ENCODE assay signal across 10 cellular contexts in the genomic region with DNA sequence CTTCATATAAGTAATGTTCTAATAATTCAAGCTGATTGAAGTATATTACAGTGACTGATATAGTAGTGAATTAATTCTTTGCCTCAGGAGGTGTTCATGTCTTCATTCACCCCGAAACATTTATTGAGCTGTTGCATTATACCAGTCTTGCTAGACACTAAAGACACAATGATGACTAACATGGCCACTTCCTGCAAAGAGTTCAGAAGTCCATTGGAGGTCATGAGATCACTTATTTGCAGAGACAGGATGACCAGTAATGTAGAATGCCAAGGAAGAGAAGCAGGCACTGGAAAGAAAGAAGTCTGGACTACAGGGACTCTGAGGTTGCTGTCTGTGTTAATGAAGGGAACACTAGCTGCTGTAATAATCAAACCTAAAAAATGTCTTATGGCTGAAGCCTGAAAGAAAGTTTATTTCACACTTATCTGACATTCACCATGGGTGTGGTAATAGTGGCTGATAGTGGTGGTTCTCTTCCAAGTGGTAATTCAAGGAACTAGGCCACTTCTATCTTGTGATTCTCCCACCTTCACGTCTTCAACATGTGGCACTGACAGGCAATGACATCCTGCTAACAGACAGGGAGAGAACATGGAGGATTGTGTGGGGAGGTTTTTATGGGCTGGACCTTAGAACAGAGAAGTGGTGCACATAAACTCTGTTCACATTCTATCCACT.
DNase-seq lines count a peak whose midpoint lies in the region; ATAC-seq, FAIRE-seq and TF ChIP-seq lines count a peak whose summit lies in the region.
"Had no signal": no experiment of that assay in that cellular context is flagged by ENCODE, and none has a peak within 500 bp of the region (broad histone marks: within the 10 kb centered on the region; RNA-seq: fewer than 3 reads in every experiment).

No MANE protein-coding gene starts in this region.

- peaks cover 15% of the 10 kb centered on the region for H3K9me3 ChIP-seq in A549
- no peaks in the 10 kb centered on the region for H3K9me3 ChIP-seq in hepatocyte (ENCODE audit: low read depth)

- TF ChIP-seq RAD21 in A549 (conservative IDR thresholded peaks at IDR 0.05 in 1 of 2, IDR thresholded peaks at IDR 0.05 in 1 of 2): peak; percentile 2 to 17; a peak in 1 of 5 replicates

- CTCF ChIA-PET in A549 (lab: Yijun Ruan, JAX): interaction anchor here (1.0 to 1.2 kb wide), 3 partner anchors 9 to 42 kb away, joined by 3 read pairs; no protein-coding TSS in a partner anchor
- CTCF ChIA-PET in activated CD4-positive, alpha-beta memory T cell treated with anti-CD3 and anti-CD28 coated beads, Interleukin-2, amount 10 ng/mL, durations not matched to agents 7 days and 5 days (lab: Charles Lee): interaction anchor here (0.9 to 1.0 kb wide), 2 partner anchors 169 to 1168 kb away, joined by 3 read pairs; a partner anchor contains a TSS

- H3K18ac ChIP-seq in mesendoderm (ENCODE audit: low read length): no peak overlapping the region

- no peaks in the 10 kb centered on the region for H3K27me3 Mint-ChIP-seq in activated CD4-positive, alpha-beta memory T cell treated with anti-CD3 and anti-CD28 coated beads, Interleukin-2, amount 10 ng/mL, durations not matched to agents 7 days and 5 days
- H3K27me3 Mint-ChIP-seq: activated CD4-positive, alpha-beta T cell treated with anti-CD3 and anti-CD28 coated beads, Interleukin-2, amount 10 ng/mL, durations not matched to agents 7 days and 5 days had no signal

- ATAC-seq in A549: peak; percentile 33 to 45; a peak in 3 of 6 replicates

- no peak overlapping the region for H2BK15ac ChIP-seq in mesendoderm (replicated peaks; ENCODE audit: low read depth)

- 62% methylated on average over 2 of the region's 2 CpGs for WGBS in A549 (ENCODE audit: missing lambda C conversion rate)
- 91% methylated on average over 2 of the region's 2 CpGs for WGBS in hepatocyte (ENCODE audit: low lambda C conversion rate, missing lambda C conversion rate)
- no CpG with 5 or more reads among the region's 2 CpGs for WGBS in mesendoderm (ENCODE audit: extremely low coverage, insufficient coverage, low lambda C conversion rate)

- H3K27ac ChIP-seq in A549: peak overlapping the region; percentile 91 to 96
- H3K27ac ChIP-seq in hepatocyte: peak overlapping the region; percentile 62
- H3K27ac ChIP-seq in mesendoderm (ENCODE audit: low read depth, low read length): no peak overlapping the region

- no peak overlapping the region for H2BK120ac ChIP-seq in mesendoderm (ENCODE audit: low read depth, low read length)

- no peaks in the 10 kb centered on the region for H3K36me3 ChIP-seq in hepatocyte (replicated peaks; ENCODE audit: insufficient read depth, low read depth)
- H3K36me3 ChIP-seq in mesendoderm (ENCODE audit: control insufficient read depth, insufficient read depth, low read length): no peaks in the 10 kb centered on the region

- no peak overlapping the region for H4K5ac ChIP-seq in mesendoderm (ENCODE audit: low read length)

- no peak overlapping the region for H3K4ac ChIP-seq in mesendoderm (ENCODE audit: low read depth, low read length)

- H3K79me1 ChIP-seq in mesendoderm (ENCODE audit: low read length): no peaks in the 10 kb centered on the region

- TF ChIP-seq EP300 in A549 (IDR thresholded peaks at IDR 0.05): peak in 1 of 2 experiments; percentile 17; a peak in 1 of 5 replicates

- H3K79me2 ChIP-seq in hepatocyte: no peaks in the 10 kb centered on the region
- H3K79me2 ChIP-seq in mesendoderm (ENCODE audit: control insufficient read depth, insufficient read depth, low read length): no peaks in the 10 kb centered on the region

- H3K4me2 ChIP-seq in A549 (peak overlapping the region; percentile 27; the same call in 1 of the 3 replicates), hepatocyte (no peak overlapping the region), mesendoderm (ENCODE audit: low read length) (no peak overlapping the region)

- no peak overlapping the region for H3K56ac ChIP-seq in mesendoderm (ENCODE audit: low read length)

- H3K23ac ChIP-seq in mesendoderm (ENCODE audit: low read length): no peak overlapping the region

- no peaks in the 10 kb centered on the region for H3K9me2 ChIP-seq in hepatocyte (replicated peaks; ENCODE audit: insufficient read depth)

- no peak for FAIRE-seq in A549 (lab: Jason Lieb, UNC)

- H3K4me3 ChIP-seq in A549 (no peak overlapping the region), hepatocyte (no peak overlapping the region), mesendoderm (ENCODE audit: low read length) (no peak overlapping the region)

- DNase-seq in A549 (ENCODE audit: low read depth in 1 of 2, low spot score in 1 of 2) (peak; percentile 41 to 87), HCEC 1CT (peak; percentile 94), hepatocyte (ENCODE audit: low spot score) (peak; percentile 31), 8988T (no peak), mesendoderm (no peak), NCI-H187 (lab: John Stamatoyannopoulos, UW) (no peak)
- DNase-seq in activated CD4-positive, alpha-beta memory T cell treated with anti-CD3 and anti-CD28 coated beads, Interleukin-2, amount 10 ng/mL, durations not matched to agents 7 days and 5 days: no peak
- DNase-seq in stimulated activated CD4-positive, alpha-beta T cell treated with anti-CD3 and anti-CD28 coated beads, Interleukin-4, amount 100 ng/mL, for 1 hour: no peak
- DNase-seq: activated CD4-positive, alpha-beta T cell treated with anti-CD3 and anti-CD28 coated beads, Interleukin-2, amount 10 ng/mL, durations not matched to agents 7 days and 5 days; C1 segment of cervical spinal cord had no signal

- no peak overlapping the region for H2BK5ac ChIP-seq in mesendoderm (ENCODE audit: low read length)

- peaks cover 48% of the 10 kb centered on the region for H3K4me1 Mint-ChIP-seq in activated CD4-positive, alpha-beta memory T cell treated with anti-CD3 and anti-CD28 coated beads, Interleukin-2, amount 10 ng/mL, durations not matched to agents 7 days and 5 days

- no peak overlapping the region for H2AK5ac ChIP-seq in mesendoderm (ENCODE audit: low read length)

- H3K27ac Mint-ChIP-seq in activated CD4-positive, alpha-beta memory T cell treated with anti-CD3 and anti-CD28 coated beads, Interleukin-2, amount 10 ng/mL, durations not matched to agents 7 days and 5 days: peak overlapping the region; percentile 32
- H3K27ac Mint-ChIP-seq: activated CD4-positive, alpha-beta T cell treated with anti-CD3 and anti-CD28 coated beads, Interleukin-2, amount 10 ng/mL, durations not matched to agents 7 days and 5 days had no signal

- H3K9me3 Mint-ChIP-seq in activated CD4-positive, alpha-beta memory T cell treated with anti-CD3 and anti-CD28 coated beads, Interleukin-2, amount 10 ng/mL, durations not matched to agents 7 days and 5 days: no peaks in the 10 kb centered on the region

- H2AFZ ChIP-seq in hepatocyte: no peak overlapping the region

- H3K27me3 ChIP-seq in hepatocyte: no peaks in the 10 kb centered on the region
- no peaks in the 10 kb centered on the region for H3K27me3 ChIP-seq in mesendoderm (ENCODE audit: insufficient read depth, low read length, poor library complexity)

- no peak overlapping the region for H4K8ac ChIP-seq in mesendoderm (ENCODE audit: low read depth, low read length)

- no peak overlapping the region for H3K4me3 Mint-ChIP-seq in activated CD4-positive, alpha-beta memory T cell treated with anti-CD3 and anti-CD28 coated beads, Interleukin-2, amount 10 ng/mL, durations not matched to agents 7 days and 5 days
- H3K4me3 Mint-ChIP-seq: activated CD4-positive, alpha-beta T cell treated with anti-CD3 and anti-CD28 coated beads, Interleukin-2, amount 10 ng/mL, durations not matched to agents 7 days and 5 days had no signal

- no peaks in the 10 kb centered on the region for H4K20me1 ChIP-seq in hepatocyte (ENCODE audit: insufficient read depth, poor library complexity, severe bottlenecking)

- H3K4me1 ChIP-seq in A549: peaks cover 48% of the 10 kb centered on the region
- H3K4me1 ChIP-seq in hepatocyte (ENCODE audit: insufficient read depth): no peaks in the 10 kb centered on the region
- H3K4me1 ChIP-seq in mesendoderm (ENCODE audit: control insufficient read depth, low read depth, low read length): no peaks in the 10 kb centered on the region

- POLR2A ChIA-PET in A549 (lab: Yijun Ruan, JAX): interaction anchor here (1.1 kb wide), 1 partner anchor 50 kb away, joined by 3 read pairs; no protein-coding TSS in a partner anchor
- POLR2A ChIA-PET in activated CD4-positive, alpha-beta memory T cell treated with anti-CD3 and anti-CD28 coated beads, Interleukin-2, amount 10 ng/mL, durations not matched to agents 7 days and 5 days (lab: Charles Lee): interaction anchor here (1.0 to 6.1 kb wide), 5 partner anchors 10 to 131 kb away, joined by 3 to 71 read pairs (median 10); no protein-coding TSS in a partner anchor

- H3K9ac ChIP-seq in mesendoderm (ENCODE audit: low read length): no peak overlapping the region

- H3K36me3 Mint-ChIP-seq in activated CD4-positive, alpha-beta memory T cell treated with anti-CD3 and anti-CD28 coated beads, Interleukin-2, amount 10 ng/mL, durations not matched to agents 7 days and 5 days (ENCODE audit: low read depth): peaks cover 5% of the 10 kb centered on the region

- TF ChIP-seq CTCF in A549 (IDR thresholded peaks at IDR 0.05) (no peak), hepatocyte (IDR thresholded peaks at IDR 0.05; ENCODE audit: poor library complexity) (no peak)

- TF ChIP-seq POLR2A in A549 (IDR thresholded peaks at IDR 0.05; ENCODE audit: low read length): no peak

TF ChIP-seq in A549, 52 proteins besides CTCF, POLR2A, EP300 and RAD21 (continues in another document):
- TF ChIP-seq ESRRA (IDR thresholded peaks at IDR 0.05; ENCODE audit: borderline replicate concordance, low read length) (no peak), KDM5A (IDR thresholded peaks at IDR 0.05) (no peak), NPAS2 (CRISPR knock-in tag; IDR thresholded peaks at IDR 0.05; ENCODE audit: borderline replicate concordance) (no peak), RFX5 (IDR thresholded peaks at IDR 0.05) (no peak), JUNB (IDR thresholded peaks at IDR 0.05) (peak; percentile 34; the same call in 1 of the 2 replicates)
- TF ChIP-seq, protein P1, sequence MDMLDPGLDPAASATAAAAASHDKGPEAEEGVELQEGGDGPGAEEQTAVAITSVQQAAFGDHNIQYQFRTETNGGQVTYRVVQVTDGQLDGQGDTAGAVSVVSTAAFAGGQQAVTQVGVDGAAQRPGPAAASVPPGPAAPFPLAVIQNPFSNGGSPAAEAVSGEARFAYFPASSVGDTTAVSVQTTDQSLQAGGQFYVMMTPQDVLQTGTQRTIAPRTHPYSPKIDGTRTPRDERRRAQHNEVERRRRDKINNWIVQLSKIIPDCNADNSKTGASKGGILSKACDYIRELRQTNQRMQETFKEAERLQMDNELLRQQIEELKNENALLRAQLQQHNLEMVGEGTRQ (IDR thresholded peaks at IDR 0.05): 0 out of 2 replicates have a peak, but pooled peaks have one; percentile 2
- TF ChIP-seq, protein P2, sequence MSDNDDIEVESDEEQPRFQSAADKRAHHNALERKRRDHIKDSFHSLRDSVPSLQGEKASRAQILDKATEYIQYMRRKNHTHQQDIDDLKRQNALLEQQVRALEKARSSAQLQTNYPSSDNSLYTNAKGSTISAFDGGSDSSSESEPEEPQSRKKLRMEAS (IDR thresholded peaks at IDR 0.05): peak; percentile 21
- TF ChIP-seq, protein P3, sequence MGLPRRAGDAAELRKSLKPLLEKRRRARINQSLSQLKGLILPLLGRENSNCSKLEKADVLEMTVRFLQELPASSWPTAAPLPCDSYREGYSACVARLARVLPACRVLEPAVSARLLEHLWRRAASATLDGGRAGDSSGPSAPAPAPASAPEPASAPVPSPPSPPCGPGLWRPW (IDR thresholded peaks at IDR 0.05): no peak

Comparison
In these comparisons a context has a peak if more than half of its experiments do, and no peak if none do; other contexts are left out.
1. DNase-seq: peak in A549 (2 of 2), HCEC 1CT (single experiment) and hepatocyte (single experiment); none in activated CD4-positive, alpha-beta memory T cell treated with anti-CD3 and anti-CD28 coated beads, Interleukin-2, amount 10 ng/mL, durations not matched to agents 7 days and 5 days (single experiment), stimulated activated CD4-positive, alpha-beta T cell treated with anti-CD3 and anti-CD28 coated beads, Interleukin-4, amount 100 ng/mL, for 1 hour (single experiment), 8988T (single experiment), mesendoderm (single experiment) and NCI-H187 (0 of 2).